ENCODE assay signal across 15 cellular contexts in the genomic region with DNA sequence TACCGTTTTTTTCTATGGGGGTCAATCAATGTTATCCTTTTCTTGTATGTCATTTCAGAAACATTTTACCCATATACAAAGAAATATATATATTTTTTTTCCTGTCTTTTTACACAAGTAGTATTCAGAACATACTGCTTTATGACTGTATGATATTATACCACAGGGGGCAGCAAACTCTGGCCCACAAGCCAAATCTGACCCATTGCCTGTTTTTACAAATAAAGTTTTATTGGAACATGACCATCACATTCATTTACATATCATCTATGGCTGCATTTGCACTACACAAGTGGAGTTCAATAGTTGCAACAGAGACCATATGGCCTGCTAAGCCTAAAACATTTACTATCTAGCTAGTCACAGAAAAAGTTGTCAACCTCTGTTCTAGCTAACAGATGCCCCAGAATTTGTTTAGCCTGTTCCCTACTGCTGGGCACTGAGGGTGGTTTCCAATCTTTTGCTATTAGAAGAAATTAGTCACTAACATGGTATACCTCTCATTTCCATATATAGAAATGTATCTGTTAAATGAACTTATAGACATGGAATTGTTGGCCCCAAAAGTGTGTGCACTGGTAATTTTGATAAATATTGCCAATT. TPM values are rescaled to one million over a fixed set of nuclear protein-coding genes. Genes with fewer than 3 reads are reported as not detected.
DNase-seq lines count a peak whose midpoint lies in the region; ATAC-seq and TF ChIP-seq lines count a peak whose summit lies in the region.
"Had no signal": no experiment of that assay in that cellular context is flagged by ENCODE, and none has a peak within 500 bp of the region (broad histone marks: within the 10 kb centered on the region; RNA-seq: fewer than 3 reads in every experiment).

No MANE protein-coding gene starts in this region.

- H3K27me3 Mint-ChIP-seq in neural crest cell (ENCODE audit: low read depth) = no peaks in the 10 kb centered on the region

- H3K9me3 ChIP-seq in prostate gland = no peaks in the 10 kb centered on the region
- H3K9me3 ChIP-seq: lower lobe of right lung had no signal

- H3K4me3 ChIP-seq in prostate gland = no peak overlapping the region
- H3K4me3 ChIP-seq: coronary artery, lower lobe of right lung had no signal

- no peaks in the 10 kb centered on the region for H3K27me3 ChIP-seq in prostate gland (replicated peaks; ENCODE audit: insufficient read depth)

- DNase-seq in NCI-H2029 treated with DMSO at 0.1 percent for 48 hours (lab: John Stamatoyannopoulos, UW) = peak; percentile 23
- no peak for DNase-seq in NCI-H2029 (lab: John Stamatoyannopoulos, UW)
- peak; percentile 53 for DNase-seq in SK-MEL-5 (ENCODE audit: low read depth, low spot score)
- no peak for DNase-seq in neural crest cell (ENCODE audit: low read depth, low spot score)
- no peak for DNase-seq in stimulated activated CD4-positive, alpha-beta T cell treated with anti-CD3 and anti-CD28 coated beads, Interleukin-12 subunit alpha, Interleukin-12 subunit beta, amount 100 ng/mL, for 4 hours
- no peak for DNase-seq in prostate gland (ENCODE audit: low spot score)
- DNase-seq: activated CD4-positive, alpha-beta T cell treated with anti-CD3 and anti-CD28 coated beads for 1 hour; activated effector memory CD4-positive, alpha-beta T cell treated with anti-CD3 and anti-CD28 coated beads, Interleukin-2, amount 50 U/mL, for 16 hours; lower lobe of right lung; NCI-H2171 treated with DMSO at 0.1 percent for 48 hours; SIG-M5 had no signal

- in situ Hi-C loops in SK-MEL-5 (cut with HindIII; ENCODE audit: low pct_unique_long_range_greater_than_20kb, low sequenced_read_pairs) = no loop called here

- H3K27ac Mint-ChIP-seq in neural crest cell (ENCODE audit: unreplicated experiment) = no peak overlapping the region

- H3K36me3 Mint-ChIP-seq in neural crest cell (ENCODE audit: low read depth) = no peaks in the 10 kb centered on the region

- WGBS in prostate gland = 53% methylated on average over 1 of the region's 1 CpG

- no peaks in the 10 kb centered on the region for H3K9me3 Mint-ChIP-seq in neural crest cell

- peak; percentile 49 for ATAC-seq in HG03432 (IDR thresholded peaks at IDR 0.05; ENCODE audit: unreplicated experiment)
- ATAC-seq in GM21576 (IDR thresholded peaks at IDR 0.05; ENCODE audit: unreplicated experiment) = no peak
- ATAC-seq: lower lobe of right lung had no signal

- H3K4me1 ChIP-seq in prostate gland (replicated peaks) = no peaks in the 10 kb centered on the region
- H3K4me1 ChIP-seq: lower lobe of right lung had no signal

- H3K4me3 Mint-ChIP-seq in neural crest cell = no peak overlapping the region

- no peak overlapping the region for H3K27ac ChIP-seq in prostate gland
- H3K27ac ChIP-seq: coronary artery, lower lobe of right lung had no signal

- intact Hi-C loops in prostate gland (cut with DNase I) = no loop called here

- TF ChIP-seq CTCF in neural crest cell (conservative IDR thresholded peaks at IDR 0.05) (peak; percentile 40), prostate gland (IDR thresholded peaks at IDR 0.05) (no peak)

- TF ChIP-seq POLR2A in prostate gland (IDR thresholded peaks at IDR 0.05) = no peak

- no peaks in the 10 kb centered on the region for H3K36me3 ChIP-seq in prostate gland
- H3K36me3 ChIP-seq: lower lobe of right lung had no signal

- H3K4me1 Mint-ChIP-seq in neural crest cell = peaks cover 37% of the 10 kb centered on the region

RNA-seq across cellular contexts. Expression of gene BFSP2, which starts 57.7 kb away (rescaled TPM):
- total RNA-seq in SK-MEL-5 (2014; rRNA removed; shearing (Covaris generic)) = 0.40 TPM in 1 of 2 replicates, not detected in the other
- polyA plus RNA-seq in SK-MEL-5 (2015; cell fraction: cytosol; rRNA removed) = not detected in 2 replicates
- not detected in 2 replicates for polyA plus RNA-seq in SK-MEL-5 (2015; cell fraction: nucleus; rRNA removed)
- total RNA-seq in neural crest cell = not detected in 2 replicates
- total RNA-seq in prostate gland = not detected
- total RNA-seq: lower lobe of right lung, urinary bladder had no signal
- polyA plus RNA-seq: urinary bladder had no signal

Comparison
In these comparisons a context has a peak if more than half of its experiments do, and no peak if none do; other contexts are left out.
1. DNase-seq: peak in NCI-H2029 treated with DMSO at 0.1 percent for 48 hours (single experiment) and SK-MEL-5 (single experiment); none in NCI-H2029 (single experiment), neural crest cell (single experiment), stimulated activated CD4-positive, alpha-beta T cell treated with anti-CD3 and anti-CD28 coated beads, Interleukin-12 subunit alpha, Interleukin-12 subunit beta, amount 100 ng/mL, for 4 hours (single experiment) and prostate gland (single experiment).